Comparison of ENCODE assay signal across 1 cellular context in the genomic region with DNA sequence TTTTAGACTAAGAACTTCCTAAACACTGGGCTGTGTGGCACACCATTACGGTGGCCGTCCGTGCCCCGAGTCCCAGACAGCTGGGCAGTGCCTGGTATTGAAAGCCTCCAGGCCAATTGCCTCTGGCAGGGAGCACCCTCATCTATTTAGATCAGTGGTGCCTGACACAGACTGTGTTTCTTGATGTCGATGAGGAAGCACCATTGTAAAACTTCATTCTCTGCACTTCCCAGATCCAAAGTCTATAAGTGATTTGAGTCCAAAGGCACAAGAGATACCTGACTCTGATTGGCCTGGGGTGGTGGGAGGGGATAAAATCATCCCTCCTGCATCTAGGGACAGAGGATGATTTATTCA.
TF ChIP-seq lines count a peak whose summit lies in the region.

No MANE protein-coding gene starts in this region.

TF ChIP-seq in HepG2, 621 proteins besides CTCF, POLR2A, EP300 and RAD21:
- TF ChIP-seq ZNF263 (CRISPR knock-in tag; IDR thresholded peaks at IDR 0.05) (peak; percentile 76; the same call in 1 of the 2 replicates), TBX2 (CRISPR knock-in tag; IDR thresholded peaks at IDR 0.05; ENCODE audit: borderline replicate concordance) (no peak)
TF ChIP-seq in HepG2: peak in this region for 1.
